ENCODE assay signal across 8 cellular contexts in the genomic region with DNA sequence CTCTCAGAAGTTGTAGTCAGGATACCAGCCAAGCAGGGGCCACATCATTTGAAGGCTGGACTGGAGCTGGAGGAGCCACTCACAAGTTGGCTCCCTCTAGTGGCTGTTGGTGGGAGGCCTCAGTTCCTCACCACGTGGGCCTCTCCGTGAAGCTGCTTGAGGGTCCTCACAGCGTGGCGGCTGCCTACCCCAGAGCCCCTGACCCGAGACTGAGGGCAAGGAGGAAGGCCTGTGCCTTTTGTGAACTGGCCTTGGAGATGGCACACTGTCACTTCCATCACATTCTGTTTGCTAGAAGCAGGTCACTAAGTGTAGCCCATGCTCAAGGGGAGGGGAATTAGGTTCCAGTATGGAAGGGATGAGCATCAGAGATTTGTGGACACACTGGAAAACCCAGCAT. TPM values are rescaled to one million over a fixed set of nuclear protein-coding genes. Genes with fewer than 3 reads are reported as not detected.
A peak's percentile ranks its signal among the peaks of the same experiment; 100 is the strongest.
DNase-seq lines count a peak whose midpoint lies in the region; ATAC-seq, FAIRE-seq and TF ChIP-seq lines count a peak whose summit lies in the region.

No MANE protein-coding gene starts in this region.

- peaks cover 10% of the 10 kb centered on the region for H3K4me1 Mint-ChIP-seq in CD4-positive, alpha-beta T cell (ENCODE audit: low read depth)

- no peaks in the 10 kb centered on the region for H3K9me3 Mint-ChIP-seq in CD4-positive, alpha-beta T cell

- no peak overlapping the region for H3K27ac Mint-ChIP-seq in CD4-positive, alpha-beta T cell

- H3K9me3 ChIP-seq in CD4-positive, alpha-beta T cell (ENCODE audit: control insufficient read depth, low read length): no peaks in the 10 kb centered on the region
- H3K9me3 ChIP-seq in pancreas (no peaks in the 10 kb centered on the region), vagina (no peaks in the 10 kb centered on the region)

- 48 to 53% methylated on average over 5 of the region's 5 CpGs for WGBS in pancreas, 2 donors

- no peaks in the 10 kb centered on the region for H3K27me3 ChIP-seq in CD4-positive, alpha-beta T cell (ENCODE audit: control insufficient read depth, insufficient read depth, low read length)
- H3K27me3 ChIP-seq in pancreas: no peaks in the 10 kb centered on the region
- H3K27me3 ChIP-seq in vagina: no peaks in the 10 kb centered on the region

- H3K4me1 ChIP-seq in pancreas (peaks cover 0 to 1% (median under 1%) of the 10 kb centered on the region in 3 donors), vagina (peaks cover 46% of the 10 kb centered on the region)

- peak; percentile 60 to 74 (median 65) for DNase-seq in CD4-positive, alpha-beta T cell
- DNase-seq in HK-2 (ENCODE audit: unreplicated experiment): peak; percentile 44
- peak; percentile 81 to 83 for DNase-seq in activated T-cell treated with anti-CD3 and anti-CD28 coated beads, Interleukin-2, amount 50 U/mL, for 48 hours
- DNase-seq in fibroblast of pulmonary artery (ENCODE audit: low read depth): peak; percentile 67
- DNase-seq in pancreas: peak in 1 of 6 donors; percentile 61
- DNase-seq in vagina (ENCODE audit: extremely low spot score in 2 of 2): no peak
- DNase-seq in middle frontal gyrus (ENCODE audit: extremely low spot score, low spot score): no peak

- H3K4me3 ChIP-seq in fibroblast of pulmonary artery (replicated peaks; ENCODE audit: low read depth, low read length) (no peak overlapping the region), pancreas (no peak overlapping the region), vagina (no peak overlapping the region)

- TF ChIP-seq POLR2A in vagina (IDR thresholded peaks at IDR 0.05): no peak

- H3K36me3 ChIP-seq in pancreas (no peaks in the 10 kb centered on the region), vagina (no peaks in the 10 kb centered on the region)

- peaks cover 3% of the 10 kb centered on the region for H3K27me3 Mint-ChIP-seq in CD4-positive, alpha-beta T cell

- no peak for FAIRE-seq in pancreas (lab: Jason Lieb, UNC)

- intact Hi-C loops in CD4-positive, alpha-beta T cell (cut with DNase I, micrococcal nuclease): loop anchor here (1.0 to 2.0 kb wide), 3 partner anchors 32 to 146 kb away; no protein-coding TSS in a partner anchor
- intact Hi-C loops in pancreas (cut with DNase I) (loop anchor here in 2 of 3 donors (5.0 to 10.0 kb wide), 2 partner anchors 144 to 146 kb away; no protein-coding TSS in a partner anchor), vagina (cut with DNase I) (loop anchor here (5.0 to 10.0 kb wide), 2 partner anchors 41 to 154 kb away; no protein-coding TSS in a partner anchor)

- no peak overlapping the region for H3K27ac ChIP-seq in CD4-positive, alpha-beta T cell (ENCODE audit: low read depth, low read length)
- H3K27ac ChIP-seq in pancreas (no peak overlapping the region), vagina (no peak overlapping the region)

- no peaks in the 10 kb centered on the region for H3K36me3 Mint-ChIP-seq in CD4-positive, alpha-beta T cell (ENCODE audit: low read depth)

- peak; percentile 66 for ATAC-seq in CD4-positive, alpha-beta T cell (ENCODE audit: poor library complexity)
- peak; percentile 33 to 71 (median 60) for ATAC-seq in pancreas

- H3K4me3 Mint-ChIP-seq in CD4-positive, alpha-beta T cell: no peak overlapping the region

- POLR2A ChIA-PET in CD4-positive, alpha-beta T cell (lab: Charles Lee): interaction anchor here (0.8 to 1.1 kb wide), 2 partner anchors 56 to 158 kb away, joined by 3 to 4 read pairs; no protein-coding TSS in a partner anchor

- peak; percentile 88 for TF ChIP-seq CTCF in CD4-positive, alpha-beta T cell (IDR thresholded peaks at IDR 0.05)
- TF ChIP-seq CTCF in fibroblast of pulmonary artery (IDR thresholded peaks at IDR 0.05; ENCODE audit: low read length, missing control alignments) (peak; percentile 94), pancreas (IDR thresholded peaks at IDR 0.05) (peak; percentile 63 to 84 (median 74)), vagina (IDR thresholded peaks at IDR 0.05) (peak in 2 of 3 experiments; percentile 59 to 67)

- CTCF ChIA-PET in CD4-positive, alpha-beta T cell (lab: Charles Lee): interaction anchor here (0.7 to 1.7 kb wide), 20 partner anchors 8 to 461 kb away, joined by 3 to 10 read pairs (median 4); no protein-coding TSS in a partner anchor

TF ChIP-seq in PFSK-1, 5 proteins besides CTCF, POLR2A, EP300 and RAD21:
- no peak for TF ChIP-seq POLR2AphosphoS5 (IDR thresholded peaks at IDR 0.05; ENCODE audit: low read depth, low read length)
- peak; percentile 38; the same call in 1 of the 2 replicates for TF ChIP-seq SIN3A (IDR thresholded peaks at IDR 0.05; ENCODE audit: borderline replicate concordance, insufficient read depth, low read length)

RNA-seq across cellular contexts. Expression of a gene that starts 14.6 kb away (rescaled TPM):
- 1 to 10 TPM; 2.6 to 3.4 TPM for total RNA-seq in CD4-positive, alpha-beta T cell
- polyA plus RNA-seq in PFSK-1 (2012; ENCODE audit: insufficient read length, low read depth): 85.6 TPM
- total RNA-seq in pancreas (10 to 100 TPM; 17.4 to 28.0 (median 23.6) TPM), vagina (33.6 TPM)
- polyA plus RNA-seq in pancreas: 10 to 100 TPM; 25.6 to 28.4 TPM

RNA-seq across cellular contexts. Expression of a gene that starts 27.1 kb away (rescaled TPM):
- total RNA-seq in CD4-positive, alpha-beta T cell: 10 to 100 TPM; 12.1 to 14.9 TPM
- polyA plus RNA-seq in PFSK-1 (2012; ENCODE audit: insufficient read length, low read depth): not detected
- total RNA-seq in pancreas (1 to 10 TPM in 3 of 6 donors, under 1 TPM in 3; 0.19 to 3.0 (median 0.83) TPM), vagina (28.2 TPM)
- 1 to 10 TPM; 1.3 to 2.4 TPM for polyA plus RNA-seq in pancreas

RNA-seq across cellular contexts. Expression of a gene that starts 46.5 kb away (rescaled TPM):
- total RNA-seq in CD4-positive, alpha-beta T cell: 100 to 1,000 TPM; 722 to 793 TPM
- polyA plus RNA-seq in PFSK-1 (2012; ENCODE audit: insufficient read length, low read depth): 437 TPM
- total RNA-seq in pancreas (100 to 1,000 TPM; 165 to 250 (median 204) TPM), vagina (451 TPM)
- 100 to 1,000 TPM; 539 to 573 TPM for polyA plus RNA-seq in pancreas

Comparison
In these comparisons a context has a peak if more than half of its experiments do, and no peak if none do; other contexts are left out.
1. DNase-seq: peak in CD4-positive, alpha-beta T cell (10 of 10), HK-2 (single experiment), activated T-cell treated with anti-CD3 and anti-CD28 coated beads, Interleukin-2, amount 50 U/mL, for 48 hours (2 of 2) and fibroblast of pulmonary artery (single experiment); none in vagina (0 of 2) and middle frontal gyrus (single experiment).
2. Peak in every context shown above with its lines, with median percentiles within 50 percentile points of each other: CTCF ChIP-seq.